1 cellular context compared by ENCODE assay signal in the genomic region with DNA sequence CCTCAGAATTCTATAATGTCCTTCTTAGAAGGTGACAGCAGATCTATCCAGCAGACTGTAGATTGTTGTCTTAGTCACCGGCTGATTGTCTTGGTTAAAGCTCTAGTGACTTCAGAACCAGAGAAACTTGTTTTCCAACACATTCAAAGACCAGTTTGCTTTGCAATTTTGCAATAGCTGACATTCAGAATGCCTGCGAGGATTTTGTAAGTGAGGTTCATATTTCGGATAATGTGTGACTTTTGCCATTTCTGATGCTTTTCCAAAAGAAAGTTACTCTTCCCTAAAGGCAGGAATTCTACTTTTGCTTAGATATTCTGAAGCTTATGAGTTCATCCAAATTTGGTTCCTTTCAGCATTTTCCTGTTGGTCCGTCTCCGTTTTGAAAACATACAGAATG.
TF ChIP-seq lines count a peak whose summit lies in the region.

No MANE protein-coding gene starts in this region.

TF ChIP-seq in GM23338, 12 proteins besides CTCF, POLR2A, EP300 and RAD21 (continued from another document):
- TF ChIP-seq ETS1 (IDR thresholded peaks at IDR 0.05) = no peak
- no peak for TF ChIP-seq EZH2 (IDR thresholded peaks at IDR 0.05; ENCODE audit: low read depth, unreplicated experiment)
- TF ChIP-seq NANOG (IDR thresholded peaks at IDR 0.05; ENCODE audit: borderline replicate concordance) = no peak
- TF ChIP-seq POLR2AphosphoS5 (IDR thresholded peaks at IDR 0.05; ENCODE audit: low read depth) = no peak
- no peak for TF ChIP-seq ZNF331 (CRISPR knock-in tag; IDR thresholded peaks at IDR 0.05; ENCODE audit: low read depth)
- TF ChIP-seq, protein P1, sequence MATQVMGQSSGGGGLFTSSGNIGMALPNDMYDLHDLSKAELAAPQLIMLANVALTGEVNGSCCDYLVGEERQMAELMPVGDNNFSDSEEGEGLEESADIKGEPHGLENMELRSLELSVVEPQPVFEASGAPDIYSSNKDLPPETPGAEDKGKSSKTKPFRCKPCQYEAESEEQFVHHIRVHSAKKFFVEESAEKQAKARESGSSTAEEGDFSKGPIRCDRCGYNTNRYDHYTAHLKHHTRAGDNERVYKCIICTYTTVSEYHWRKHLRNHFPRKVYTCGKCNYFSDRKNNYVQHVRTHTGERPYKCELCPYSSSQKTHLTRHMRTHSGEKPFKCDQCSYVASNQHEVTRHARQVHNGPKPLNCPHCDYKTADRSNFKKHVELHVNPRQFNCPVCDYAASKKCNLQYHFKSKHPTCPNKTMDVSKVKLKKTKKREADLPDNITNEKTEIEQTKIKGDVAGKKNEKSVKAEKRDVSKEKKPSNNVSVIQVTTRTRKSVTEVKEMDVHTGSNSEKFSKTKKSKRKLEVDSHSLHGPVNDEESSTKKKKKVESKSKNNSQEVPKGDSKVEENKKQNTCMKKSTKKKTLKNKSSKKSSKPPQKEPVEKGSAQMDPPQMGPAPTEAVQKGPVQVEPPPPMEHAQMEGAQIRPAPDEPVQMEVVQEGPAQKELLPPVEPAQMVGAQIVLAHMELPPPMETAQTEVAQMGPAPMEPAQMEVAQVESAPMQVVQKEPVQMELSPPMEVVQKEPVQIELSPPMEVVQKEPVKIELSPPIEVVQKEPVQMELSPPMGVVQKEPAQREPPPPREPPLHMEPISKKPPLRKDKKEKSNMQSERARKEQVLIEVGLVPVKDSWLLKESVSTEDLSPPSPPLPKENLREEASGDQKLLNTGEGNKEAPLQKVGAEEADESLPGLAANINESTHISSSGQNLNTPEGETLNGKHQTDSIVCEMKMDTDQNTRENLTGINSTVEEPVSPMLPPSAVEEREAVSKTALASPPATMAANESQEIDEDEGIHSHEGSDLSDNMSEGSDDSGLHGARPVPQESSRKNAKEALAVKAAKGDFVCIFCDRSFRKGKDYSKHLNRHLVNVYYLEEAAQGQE (IDR thresholded peaks at IDR 0.05; ENCODE audit: unreplicated experiment) = no peak
- no peak for TF ChIP-seq EZH2phosphoT487 (IDR thresholded peaks at IDR 0.05; ENCODE audit: unreplicated experiment)
- no peak for TF ChIP-seq CREB1 (CRISPR knock-in tag; IDR thresholded peaks at IDR 0.05; ENCODE audit: low read depth)
- TF ChIP-seq STAT1 (IDR thresholded peaks at IDR 0.05; ENCODE audit: unreplicated experiment) = no peak
- TF ChIP-seq ZNF114 (CRISPR knock-in tag; IDR thresholded peaks at IDR 0.05) = no peak
TF ChIP-seq in GM23338: peak in this region for 0.
